In the genomic region with DNA sequence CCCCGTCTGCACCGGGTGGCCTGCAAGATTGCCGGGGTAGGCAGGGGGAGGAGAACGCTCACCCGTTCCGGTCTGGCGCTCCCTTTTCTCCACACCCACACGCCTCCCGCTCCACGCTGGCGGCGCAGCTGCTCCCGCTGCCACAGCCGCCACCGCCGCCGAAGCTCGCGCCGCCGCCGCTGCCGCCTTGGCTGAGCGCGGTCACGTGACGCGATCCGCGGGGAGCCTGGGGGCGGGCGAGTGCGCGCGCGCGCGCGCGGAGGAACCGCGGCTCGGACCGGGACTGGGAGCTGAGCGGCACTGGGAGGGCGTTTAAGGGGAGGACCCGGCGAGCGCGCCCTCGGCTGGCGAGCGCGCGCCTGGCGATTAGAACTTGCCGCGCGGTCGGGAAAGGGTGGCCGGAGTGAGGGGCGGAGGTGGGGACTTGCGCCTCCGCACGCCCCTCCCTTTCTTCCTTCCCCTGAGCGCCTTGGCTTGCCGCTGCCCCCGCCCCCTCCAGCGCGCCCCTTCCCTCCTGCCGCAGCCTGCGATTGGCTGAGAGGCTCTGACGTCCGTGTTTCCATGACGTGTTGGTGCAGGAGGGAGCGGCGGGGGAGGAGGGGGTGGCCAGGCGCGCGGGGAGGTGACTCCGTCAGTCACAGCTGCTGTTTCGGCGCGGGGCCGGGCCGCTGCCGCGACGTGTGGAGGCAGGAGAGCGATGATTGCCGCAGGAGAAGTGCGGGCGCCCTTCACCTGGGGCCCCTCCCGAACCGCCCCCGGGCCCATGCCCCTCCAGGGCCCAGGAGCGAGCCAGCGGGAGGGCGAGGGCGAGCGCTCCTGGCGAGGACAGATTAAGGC, we compare ENCODE assay signal across 1 cellular context.
TF ChIP-seq lines count a peak whose summit lies in the region.

No MANE protein-coding gene starts in this region.

TF ChIP-seq in HepG2, 621 proteins besides CTCF, POLR2A, EP300 and RAD21 (continued from another document):
- TF ChIP-seq, protein P1, sequence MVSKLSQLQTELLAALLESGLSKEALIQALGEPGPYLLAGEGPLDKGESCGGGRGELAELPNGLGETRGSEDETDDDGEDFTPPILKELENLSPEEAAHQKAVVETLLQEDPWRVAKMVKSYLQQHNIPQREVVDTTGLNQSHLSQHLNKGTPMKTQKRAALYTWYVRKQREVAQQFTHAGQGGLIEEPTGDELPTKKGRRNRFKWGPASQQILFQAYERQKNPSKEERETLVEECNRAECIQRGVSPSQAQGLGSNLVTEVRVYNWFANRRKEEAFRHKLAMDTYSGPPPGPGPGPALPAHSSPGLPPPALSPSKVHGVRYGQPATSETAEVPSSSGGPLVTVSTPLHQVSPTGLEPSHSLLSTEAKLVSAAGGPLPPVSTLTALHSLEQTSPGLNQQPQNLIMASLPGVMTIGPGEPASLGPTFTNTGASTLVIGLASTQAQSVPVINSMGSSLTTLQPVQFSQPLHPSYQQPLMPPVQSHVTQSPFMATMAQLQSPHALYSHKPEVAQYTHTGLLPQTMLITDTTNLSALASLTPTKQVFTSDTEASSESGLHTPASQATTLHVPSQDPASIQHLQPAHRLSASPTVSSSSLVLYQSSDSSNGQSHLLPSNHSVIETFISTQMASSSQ (IDR thresholded peaks at IDR 0.05; ENCODE audit: low read depth), result no peak
- TF ChIP-seq, protein P1 (CRISPR knock-in tag; IDR thresholded peaks at IDR 0.05; ENCODE audit: borderline replicate concordance), result peak; percentile 17; the same call in 1 of the 2 replicates
- TF ChIP-seq, protein P2, sequence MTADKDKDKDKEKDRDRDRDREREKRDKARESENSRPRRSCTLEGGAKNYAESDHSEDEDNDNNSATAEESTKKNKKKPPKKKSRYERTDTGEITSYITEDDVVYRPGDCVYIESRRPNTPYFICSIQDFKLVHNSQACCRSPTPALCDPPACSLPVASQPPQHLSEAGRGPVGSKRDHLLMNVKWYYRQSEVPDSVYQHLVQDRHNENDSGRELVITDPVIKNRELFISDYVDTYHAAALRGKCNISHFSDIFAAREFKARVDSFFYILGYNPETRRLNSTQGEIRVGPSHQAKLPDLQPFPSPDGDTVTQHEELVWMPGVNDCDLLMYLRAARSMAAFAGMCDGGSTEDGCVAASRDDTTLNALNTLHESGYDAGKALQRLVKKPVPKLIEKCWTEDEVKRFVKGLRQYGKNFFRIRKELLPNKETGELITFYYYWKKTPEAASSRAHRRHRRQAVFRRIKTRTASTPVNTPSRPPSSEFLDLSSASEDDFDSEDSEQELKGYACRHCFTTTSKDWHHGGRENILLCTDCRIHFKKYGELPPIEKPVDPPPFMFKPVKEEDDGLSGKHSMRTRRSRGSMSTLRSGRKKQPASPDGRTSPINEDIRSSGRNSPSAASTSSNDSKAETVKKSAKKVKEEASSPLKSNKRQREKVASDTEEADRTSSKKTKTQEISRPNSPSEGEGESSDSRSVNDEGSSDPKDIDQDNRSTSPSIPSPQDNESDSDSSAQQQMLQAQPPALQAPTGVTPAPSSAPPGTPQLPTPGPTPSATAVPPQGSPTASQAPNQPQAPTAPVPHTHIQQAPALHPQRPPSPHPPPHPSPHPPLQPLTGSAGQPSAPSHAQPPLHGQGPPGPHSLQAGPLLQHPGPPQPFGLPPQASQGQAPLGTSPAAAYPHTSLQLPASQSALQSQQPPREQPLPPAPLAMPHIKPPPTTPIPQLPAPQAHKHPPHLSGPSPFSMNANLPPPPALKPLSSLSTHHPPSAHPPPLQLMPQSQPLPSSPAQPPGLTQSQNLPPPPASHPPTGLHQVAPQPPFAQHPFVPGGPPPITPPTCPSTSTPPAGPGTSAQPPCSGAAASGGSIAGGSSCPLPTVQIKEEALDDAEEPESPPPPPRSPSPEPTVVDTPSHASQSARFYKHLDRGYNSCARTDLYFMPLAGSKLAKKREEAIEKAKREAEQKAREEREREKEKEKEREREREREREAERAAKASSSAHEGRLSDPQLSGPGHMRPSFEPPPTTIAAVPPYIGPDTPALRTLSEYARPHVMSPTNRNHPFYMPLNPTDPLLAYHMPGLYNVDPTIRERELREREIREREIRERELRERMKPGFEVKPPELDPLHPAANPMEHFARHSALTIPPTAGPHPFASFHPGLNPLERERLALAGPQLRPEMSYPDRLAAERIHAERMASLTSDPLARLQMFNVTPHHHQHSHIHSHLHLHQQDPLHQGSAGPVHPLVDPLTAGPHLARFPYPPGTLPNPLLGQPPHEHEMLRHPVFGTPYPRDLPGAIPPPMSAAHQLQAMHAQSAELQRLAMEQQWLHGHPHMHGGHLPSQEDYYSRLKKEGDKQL (CRISPR knock-in tag; IDR thresholded peaks at IDR 0.05; ENCODE audit: low read depth), result no peak
- no peak for TF ChIP-seq KLF15 (CRISPR knock-in tag; IDR thresholded peaks at IDR 0.05; ENCODE audit: borderline replicate concordance)
- peak; percentile 84 for TF ChIP-seq HNRNPK (IDR thresholded peaks at IDR 0.05; ENCODE audit: low read depth, low read length, poor library complexity, severe bottlenecking)
- TF ChIP-seq RFX5 (IDR thresholded peaks at IDR 0.05; ENCODE audit: low read depth, low read length), result peak; percentile 82
- TF ChIP-seq ZNF644 (CRISPR knock-in tag; IDR thresholded peaks at IDR 0.05; ENCODE audit: low read depth), result no peak
- no peak; the same call in 1 of the 2 replicates for TF ChIP-seq MEF2D (CRISPR knock-in tag; IDR thresholded peaks at IDR 0.05)
- TF ChIP-seq ZFAT (CRISPR knock-in tag; conservative IDR thresholded peaks at IDR 0.05), result no peak
- TF ChIP-seq ZMYM2 (CRISPR knock-in tag; IDR thresholded peaks at IDR 0.05), result 0 out of 2 replicates have a peak, but pooled peaks have one; percentile 56
